18 cellular contexts compared by ENCODE assay signal in the genomic region with DNA sequence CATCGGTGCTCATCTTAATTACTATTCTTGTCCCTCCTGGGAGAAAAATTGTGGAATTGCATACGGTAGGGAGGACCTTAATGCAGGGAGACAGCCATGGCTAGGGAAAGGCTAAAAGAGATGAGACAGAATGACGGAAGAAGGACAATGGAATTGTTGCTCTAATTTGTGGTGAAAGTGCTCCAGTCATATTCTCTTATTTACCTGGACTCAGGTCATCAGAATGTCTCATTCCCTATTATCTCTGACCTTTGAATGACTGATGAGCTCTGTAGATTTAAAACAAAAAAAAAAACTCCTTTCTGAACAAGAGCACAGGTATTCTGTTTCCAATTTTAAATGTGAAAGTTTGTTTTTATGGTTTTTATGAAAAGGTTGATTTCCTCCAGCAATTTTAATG.
"Had no signal": no experiment of that assay in that cellular context is flagged by ENCODE, and none has a peak within 500 bp of the region (broad histone marks: within the 10 kb centered on the region; RNA-seq: fewer than 3 reads in every experiment).

No MANE protein-coding gene starts in this region.

- H3K27ac ChIP-seq: ascending aorta, cardiac muscle cell, spleen, transverse colon had no signal

- DNase-seq: activated CD4-positive, alpha-beta memory T cell treated with anti-CD3 and anti-CD28 coated beads, Interleukin-2, amount 10 ng/mL, durations not matched to agents 7 days and 5 days; activated CD4-positive, alpha-beta T cell treated with anti-CD3 and anti-CD28 coated beads for 36 hours; activated naive CD4-positive, alpha-beta T cell treated with Interleukin-2 at 50 U/mL for 16 hours; activated naive CD8-positive, alpha-beta T cell treated with anti-CD3 and anti-CD28 coated beads, Interleukin-2, amount 50 U/mL, for 24 hours; left colon; mucosa of descending colon; naive thymus-derived CD8-positive, alpha-beta T cell; right cardiac atrium; spleen; stimulated activated CD4-positive, alpha-beta T cell treated with anti-CD3 and anti-CD28 coated beads, Interleukin-1b, Interleukin-23, amount 100 ng/mL, for 48 hours; stimulated activated naive B cell treated with anti-CD40 and anti-IgM and Interleukin-4, amounts not matched to agents 10 μg/mL and 1 μg/mL and 100 μg/mL, for 72 hours; T-helper 9 cell; transverse colon had no signal

- H3K4me3 ChIP-seq: cardiac muscle cell, mucosa of descending colon, spleen, transverse colon had no signal

- H3K9me3 ChIP-seq: ascending aorta, mucosa of descending colon, spleen, transverse colon had no signal

- H3K4me1 ChIP-seq: spleen, transverse colon had no signal

- FAIRE-seq: endometrium had no signal

- H3K27me3 ChIP-seq: ascending aorta, cardiac muscle cell, transverse colon had no signal

- H3K9me3 Mint-ChIP-seq: activated CD4-positive, alpha-beta memory T cell treated with anti-CD3 and anti-CD28 coated beads, Interleukin-2, amount 10 ng/mL, durations not matched to agents 7 days and 5 days; activated naive CD8-positive, alpha-beta T cell treated with anti-CD3 and anti-CD28 coated beads, Interleukin-2, amount 50 U/mL, for 24 hours; activated T-helper 1 cell treated with anti-CD3 and anti-CD28 coated beads, Interleukin-12 subunit alpha, Interleukin-12 subunit beta, Interleukin-2, Interleukin-4 antibody, amounts not matched to agents 30 ng/mL and 10 ng/mL and 1 ng/mL, durations not matched to agents 14 hours and 24 hours and 36 hours had no signal

- ATAC-seq: activated CD4-positive, alpha-beta T cell treated with anti-CD3 and anti-CD28 coated beads for 36 hours; activated naive CD8-positive, alpha-beta T cell treated with anti-CD3 and anti-CD28 coated beads, Interleukin-2, amount 50 U/mL, for 24 hours; esophagus mucosa; left colon; mucosa of descending colon; naive thymus-derived CD8-positive, alpha-beta T cell; right cardiac atrium; stimulated activated naive B cell treated with anti-CD40 and anti-IgM and Interleukin-4, amounts not matched to agents 10 μg/mL and 1 μg/mL and 100 μg/mL, for 72 hours had no signal

- H3K36me3 ChIP-seq: ascending aorta, cardiac muscle cell, spleen, transverse colon had no signal

- H3K4me1 Mint-ChIP-seq: activated CD4-positive, alpha-beta memory T cell treated with anti-CD3 and anti-CD28 coated beads, Interleukin-2, amount 10 ng/mL, durations not matched to agents 7 days and 5 days; activated CD4-positive, alpha-beta T cell treated with anti-CD3 and anti-CD28 coated beads for 36 hours; activated naive CD8-positive, alpha-beta T cell treated with anti-CD3 and anti-CD28 coated beads, Interleukin-2, amount 50 U/mL, for 24 hours; naive thymus-derived CD8-positive, alpha-beta T cell; stimulated activated naive B cell treated with anti-CD40 and anti-IgM and Interleukin-4, amounts not matched to agents 10 μg/mL and 1 μg/mL and 100 μg/mL, for 72 hours had no signal

- H3K27ac Mint-ChIP-seq: activated CD4-positive, alpha-beta memory T cell treated with anti-CD3 and anti-CD28 coated beads, Interleukin-2, amount 10 ng/mL, durations not matched to agents 7 days and 5 days; activated CD4-positive, alpha-beta T cell treated with anti-CD3 and anti-CD28 coated beads for 36 hours; activated naive CD8-positive, alpha-beta T cell treated with anti-CD3 and anti-CD28 coated beads, Interleukin-2, amount 50 U/mL, for 24 hours; activated T-helper 1 cell treated with anti-CD3 and anti-CD28 coated beads, Interleukin-12 subunit alpha, Interleukin-12 subunit beta, Interleukin-2, Interleukin-4 antibody, amounts not matched to agents 30 ng/mL and 10 ng/mL and 1 ng/mL, durations not matched to agents 14 hours and 24 hours and 36 hours; stimulated activated naive B cell treated with anti-CD40 and anti-IgM and Interleukin-4, amounts not matched to agents 10 μg/mL and 1 μg/mL and 100 μg/mL, for 72 hours had no signal

- H3K4me3 Mint-ChIP-seq: activated CD4-positive, alpha-beta memory T cell treated with anti-CD3 and anti-CD28 coated beads, Interleukin-2, amount 10 ng/mL, durations not matched to agents 7 days and 5 days; activated CD4-positive, alpha-beta T cell treated with anti-CD3 and anti-CD28 coated beads for 36 hours; activated naive CD8-positive, alpha-beta T cell treated with anti-CD3 and anti-CD28 coated beads, Interleukin-2, amount 50 U/mL, for 24 hours; activated T-helper 1 cell treated with anti-CD3 and anti-CD28 coated beads, Interleukin-12 subunit alpha, Interleukin-12 subunit beta, Interleukin-2, Interleukin-4 antibody, amounts not matched to agents 30 ng/mL and 10 ng/mL and 1 ng/mL, durations not matched to agents 14 hours and 24 hours and 36 hours; naive thymus-derived CD8-positive, alpha-beta T cell; stimulated activated naive B cell treated with anti-CD40 and anti-IgM and Interleukin-4, amounts not matched to agents 10 μg/mL and 1 μg/mL and 100 μg/mL, for 72 hours had no signal
